ENCODE assay signal across 8 cellular contexts in the genomic region with DNA sequence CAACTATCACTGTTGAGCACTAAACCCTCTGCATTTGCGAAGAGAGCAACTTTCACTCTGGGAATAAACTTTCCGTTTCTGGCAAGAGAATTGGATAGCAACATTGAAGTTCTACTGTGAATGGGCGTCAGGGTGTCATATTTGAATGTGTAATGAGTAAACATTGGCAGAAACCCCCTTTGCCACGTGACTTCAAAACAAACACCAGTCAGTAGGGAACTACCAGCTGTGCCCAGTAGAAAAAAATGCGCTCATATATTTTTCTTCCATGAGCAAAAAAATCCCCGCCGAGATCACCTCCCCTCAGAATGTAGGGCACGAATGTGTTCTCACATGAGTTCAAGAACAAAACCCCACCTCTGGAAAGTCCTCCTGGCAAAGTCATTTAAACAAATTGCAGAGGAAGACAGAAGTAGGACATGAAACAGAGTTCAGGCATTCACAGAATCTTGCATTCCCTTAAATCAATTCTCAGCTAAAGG.
DNase-seq lines count a peak whose midpoint lies in the region; ATAC-seq, FAIRE-seq and TF ChIP-seq lines count a peak whose summit lies in the region.

No MANE protein-coding gene starts in this region.

- TF ChIP-seq CTCF in heart right ventricle (IDR thresholded peaks at IDR 0.05): no peak

- H3K36me3 ChIP-seq in trophoblast cell (ENCODE audit: control insufficient read depth in 1 of 2, insufficient read depth in 2 of 2, low read length in 2 of 2) (no peaks in the 10 kb centered on the region), heart right ventricle (no peaks in the 10 kb centered on the region)

- H3K27me3 Mint-ChIP-seq in central memory CD8-positive, alpha-beta T cell: no peaks in the 10 kb centered on the region

- no peak overlapping the region for H2AK5ac ChIP-seq in trophoblast cell (ENCODE audit: low read length)

- H3K14ac ChIP-seq in trophoblast cell (ENCODE audit: low read length): no peak overlapping the region

- peaks cover 21% of the 10 kb centered on the region for H3K4me1 Mint-ChIP-seq in central memory CD8-positive, alpha-beta T cell

- ATAC-seq in GM18858 (IDR thresholded peaks at IDR 0.05; ENCODE audit: unreplicated experiment) (peak; percentile 58), HG02678 (IDR thresholded peaks at IDR 0.05; ENCODE audit: unreplicated experiment) (peak; percentile 66), heart right ventricle (no peak)
- ATAC-seq in central memory CD8-positive, alpha-beta T cell (replicated peaks; ENCODE audit: extremely low read depth, poor library complexity, severe bottlenecking): peak; percentile 88

- H4K91ac ChIP-seq in trophoblast cell (ENCODE audit: low read depth, low read length): no peak overlapping the region

- no peak overlapping the region for H2BK5ac ChIP-seq in trophoblast cell (ENCODE audit: low read depth, low read length, poor library complexity)

- no peak overlapping the region for H2BK12ac ChIP-seq in trophoblast cell (ENCODE audit: low read length)

- no peak overlapping the region for H2BK120ac ChIP-seq in trophoblast cell (ENCODE audit: insufficient read depth, low read length, poor library complexity)

- DNase-seq in NCI-H2227 treated with DMSO at 0.1 percent for 48 hours (lab: John Stamatoyannopoulos, UW) (peak; percentile 14), trophoblast cell (peak; percentile 16 to 24), heart right ventricle (no peak), retina (no peak), frontal cortex (ENCODE audit: low spot score in 2 of 2) (no peak)
- DNase-seq in central memory CD8-positive, alpha-beta T cell (ENCODE audit: low spot score in 2 of 2): peak in 1 of 2 donors; percentile 26

- H3K4me3 Mint-ChIP-seq in central memory CD8-positive, alpha-beta T cell: peak overlapping the region; percentile 36

- no peaks in the 10 kb centered on the region for H3K4me1 ChIP-seq in trophoblast cell (ENCODE audit: control insufficient read depth in 1 of 2, insufficient read depth in 2 of 2, low read length in 2 of 2)
- peaks cover 0 to 50% (median 6%) of the 10 kb centered on the region in 9 donors for H3K4me1 ChIP-seq in heart right ventricle

- H4K8ac ChIP-seq in trophoblast cell (ENCODE audit: low read depth, low read length): no peak overlapping the region

- WGBS in trophoblast cell (ENCODE audit: extremely low coverage, insufficient coverage, insufficient read length): no CpG with 5 or more reads among the region's 8 CpGs
- 69 to 72% methylated on average over 8 of the region's 8 CpGs for WGBS in heart right ventricle, 2 donors

- no peak overlapping the region for H3K23ac ChIP-seq in trophoblast cell (ENCODE audit: low read length)

- no peaks in the 10 kb centered on the region for H3K79me1 ChIP-seq in trophoblast cell (ENCODE audit: low read length)

- no peak overlapping the region for H3K4me2 ChIP-seq in trophoblast cell (ENCODE audit: low read length)

- H4K12ac ChIP-seq in trophoblast cell (ENCODE audit: low read depth, low read length): no peak overlapping the region

- H3K18ac ChIP-seq in trophoblast cell (ENCODE audit: low read length): no peak overlapping the region

- no peak overlapping the region for H3K9ac ChIP-seq in trophoblast cell (ENCODE audit: low read length)

- no peak for FAIRE-seq in frontal cortex (lab: Jason Lieb, UNC)

- no peak overlapping the region for H3K27ac Mint-ChIP-seq in central memory CD8-positive, alpha-beta T cell (ENCODE audit: low read depth)

- H3K27ac ChIP-seq in trophoblast cell (ENCODE audit: low read depth, low read length): no peak overlapping the region
- H3K27ac ChIP-seq in heart right ventricle: no peak overlapping the region

- no peaks in the 10 kb centered on the region for H3K79me2 ChIP-seq in trophoblast cell (ENCODE audit: control insufficient read depth, insufficient read depth, low read length, poor library complexity)

- H3K4ac ChIP-seq in trophoblast cell (ENCODE audit: low read depth, low read length): no peak overlapping the region

- no peak overlapping the region for H2AFZ ChIP-seq in trophoblast cell (ENCODE audit: insufficient read depth, low read length, poor library complexity)

- peaks cover 5% of the 10 kb centered on the region for H3K9me3 Mint-ChIP-seq in central memory CD8-positive, alpha-beta T cell

- no peaks in the 10 kb centered on the region for H3K9me3 ChIP-seq in trophoblast cell (ENCODE audit: insufficient read depth, low read depth, low read length)
- H3K9me3 ChIP-seq in heart right ventricle: no peaks in the 10 kb centered on the region

- intact Hi-C loops in heart right ventricle (cut with DNase I): loop anchor here in 1 of 10 donors (10.0 kb wide), 1 partner anchor 70 kb away; no protein-coding TSS in a partner anchor

- H3K27me3 ChIP-seq in trophoblast cell (ENCODE audit: insufficient read depth, low read length) (no peaks in the 10 kb centered on the region), heart right ventricle (no peaks in the 10 kb centered on the region)

- H3K36me3 Mint-ChIP-seq in central memory CD8-positive, alpha-beta T cell (ENCODE audit: insufficient read depth): peaks cover 7% of the 10 kb centered on the region

- H3K4me3 ChIP-seq in trophoblast cell (ENCODE audit: low read depth, low read length): no peak overlapping the region
- no peak overlapping the region for H3K4me3 ChIP-seq in heart right ventricle

Comparison
In these comparisons a context has a peak if more than half of its experiments do, and no peak if none do; other contexts are left out.
1. ATAC-seq: peak in GM18858 (single experiment), HG02678 (single experiment) and central memory CD8-positive, alpha-beta T cell (single experiment); none in heart right ventricle (0 of 8).
2. DNase-seq: peak in NCI-H2227 treated with DMSO at 0.1 percent for 48 hours (single experiment) and trophoblast cell (2 of 2); none in heart right ventricle (0 of 2), retina (single experiment) and frontal cortex (0 of 2).